In the genomic region with DNA sequence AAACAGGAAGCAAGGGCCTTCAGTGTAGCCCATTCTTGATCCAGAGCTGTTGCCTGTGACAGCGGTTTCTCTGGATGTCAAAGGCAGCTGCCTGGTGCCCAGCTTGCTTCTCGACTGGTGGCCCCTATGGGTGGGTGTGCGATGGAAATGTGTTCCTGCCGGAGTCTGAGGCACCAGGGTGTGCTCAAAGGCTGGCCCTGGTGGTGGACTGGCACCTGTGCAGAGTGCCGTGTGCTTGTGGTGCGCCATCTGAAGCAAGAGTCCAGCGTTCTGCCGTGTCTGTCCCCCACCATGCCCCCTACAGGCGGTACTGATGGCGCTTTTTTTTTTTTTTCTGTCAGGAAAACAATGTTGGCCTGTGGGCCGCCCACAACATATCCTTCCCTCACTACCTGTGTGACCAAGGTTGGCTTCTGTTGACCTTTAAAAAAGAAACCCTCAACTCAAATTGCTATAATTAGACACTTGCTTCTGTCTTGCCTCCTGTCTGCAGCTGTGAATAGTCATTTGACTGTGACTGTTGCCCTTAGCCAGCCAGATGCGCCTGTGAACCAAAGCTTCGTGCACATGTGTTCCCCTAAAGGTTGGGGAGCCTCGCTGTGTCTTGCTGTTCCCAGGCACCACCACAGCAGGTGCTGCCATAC, we compare ENCODE assay signal across 8 cellular contexts. TPM values are rescaled to one million over a fixed set of nuclear protein-coding genes. Genes with fewer than 3 reads are reported as not detected.
DNase-seq lines count a peak whose midpoint lies in the region; ATAC-seq, FAIRE-seq and TF ChIP-seq lines count a peak whose summit lies in the region.

No MANE protein-coding gene starts in this region.

- H3K9ac ChIP-seq in Karpas-422 (ENCODE audit: low read length) (no peak overlapping the region), kidney (ENCODE audit: low read length in 2 of 2) (no peak overlapping the region)

- H3K36me3 ChIP-seq in Karpas-422 (ENCODE audit: insufficient read depth, low read length) (peaks cover 6% of the 10 kb centered on the region), kidney (ENCODE audit: control insufficient read depth in 1 of 2, insufficient read depth in 2 of 2, low read length in 2 of 2) (peaks cover 28 to 47% of the 10 kb centered on the region in 2 donors)

- H3K27ac Mint-ChIP-seq in activated T-cell treated with anti-CD3 and anti-CD28 coated beads, Interleukin-2, amount 50 U/mL, for 72 hours = peak overlapping the region; percentile 69

- no peaks in the 10 kb centered on the region for H3K9me3 Mint-ChIP-seq in activated T-cell treated with anti-CD3 and anti-CD28 coated beads, Interleukin-2, amount 50 U/mL, for 72 hours

- no peaks in the 10 kb centered on the region for H3K27me3 ChIP-seq in Karpas-422 (ENCODE audit: low read length)

- H3K9me3 ChIP-seq in Karpas-422 (ENCODE audit: low read length) (no peaks in the 10 kb centered on the region), kidney (ENCODE audit: control insufficient read depth in 1 of 2, low read length in 2 of 2) (no peaks in the 10 kb centered on the region)

- H3K4me3 Mint-ChIP-seq in activated T-cell treated with anti-CD3 and anti-CD28 coated beads, Interleukin-2, amount 50 U/mL, for 72 hours = no peak overlapping the region

- peak; percentile 4 for TF ChIP-seq CTCF in kidney (IDR thresholded peaks at IDR 0.05; ENCODE audit: borderline replicate concordance, extremely low read depth, insufficient read depth)

- peaks cover 34% of the 10 kb centered on the region for H3K4me1 ChIP-seq in Karpas-422 (ENCODE audit: low read length)
- peaks cover 0 to 6% of the 10 kb centered on the region in 2 donors for H3K4me1 ChIP-seq in kidney (ENCODE audit: control insufficient read depth in 1 of 2, insufficient read depth in 1 of 2, low read depth in 1 of 2, low read length in 2 of 2)

- H3K27ac ChIP-seq in Karpas-422 (ENCODE audit: low read length) = peak overlapping the region; percentile 58
- H3K27ac ChIP-seq in kidney (ENCODE audit: low read depth in 2 of 2, low read length in 2 of 2) = no peak overlapping the region

- ATAC-seq in activated T-cell treated with anti-CD3 and anti-CD28 coated beads, Interleukin-2, amount 50 U/mL, for 72 hours (replicated peaks in 1 of 2) = peak; percentile 69 to 78
- ATAC-seq in GM18870 (IDR thresholded peaks at IDR 0.05; ENCODE audit: unreplicated experiment) (no peak), HG02678 (IDR thresholded peaks at IDR 0.05; ENCODE audit: unreplicated experiment) (no peak)

- H4K20me1 ChIP-seq in Karpas-422 (ENCODE audit: insufficient read depth, low read depth, low read length) = no peaks in the 10 kb centered on the region

- DNase-seq in SIG-M5 treated with dmso at 0.1 percent for 504 hours (lab: John Stamatoyannopoulos, UW; ENCODE audit: unreplicated experiment) (peak; percentile 54), SIG-M5 (lab: John Stamatoyannopoulos, UW) (no peak), Karpas-422 (peak; percentile 84), kidney (peak; percentile 42)
- DNase-seq in activated T-cell treated with anti-CD3 and anti-CD28 coated beads, Interleukin-2, amount 50 U/mL, for 72 hours = peak; percentile 56 to 64
- no peak for DNase-seq in NK-92 treated with Interleukin-12 subunit alpha and Interleukin-12 subunit beta, amount 100 ng/mL, for 24 hours (lab: John Stamatoyannopoulos, UW)

- H3K4me3 ChIP-seq in Karpas-422 (ENCODE audit: low read length) (no peak overlapping the region), kidney (ENCODE audit: low read length in 2 of 2) (no peak overlapping the region)

- H3K9me2 ChIP-seq in Karpas-422 (replicated peaks; ENCODE audit: insufficient read depth, low read length) = no peaks in the 10 kb centered on the region

- peaks cover 35% of the 10 kb centered on the region for H3K4me1 Mint-ChIP-seq in activated T-cell treated with anti-CD3 and anti-CD28 coated beads, Interleukin-2, amount 50 U/mL, for 72 hours (ENCODE audit: low read depth)

- FAIRE-seq in kidney (lab: Jason Lieb, UNC) = no peak

- intact Hi-C loops in kidney (cut with DNase I) = loop anchor here (10.0 kb wide), 1 partner anchor 86 kb away; a partner anchor contains a TSS

- H3K4me2 ChIP-seq in Karpas-422 (ENCODE audit: low read depth, low read length, poor library complexity, severe bottlenecking) = no peak overlapping the region

- peaks cover 0 to 6% of the 10 kb centered on the region in 2 donors for H3K36me3 Mint-ChIP-seq in activated T-cell treated with anti-CD3 and anti-CD28 coated beads, Interleukin-2, amount 50 U/mL, for 72 hours (ENCODE audit: insufficient read depth in 2 of 2)

- no peaks in the 10 kb centered on the region for H3K27me3 Mint-ChIP-seq in activated T-cell treated with anti-CD3 and anti-CD28 coated beads, Interleukin-2, amount 50 U/mL, for 72 hours (ENCODE audit: low read depth)

- peaks cover 23% of the 10 kb centered on the region for H3K79me2 ChIP-seq in Karpas-422 (ENCODE audit: low read length)

- no peak overlapping the region for H2AFZ ChIP-seq in Karpas-422 (ENCODE audit: low read length)

RNA-seq across cellular contexts. Expression of a gene that starts 4.7 kb away (rescaled TPM):
- total RNA-seq in Karpas-422 (2014; rRNA removed; shearing (Covaris generic); ENCODE audit: low replicate concordance) = 133 and 205 TPM in 2 replicates
- 100 to 1,000 TPM; 194 to 256 TPM for total RNA-seq in activated T-cell treated with anti-CD3 and anti-CD28 coated beads, Interleukin-2, amount 50 U/mL, for 72 hours
- 67.2 TPM for total RNA-seq in kidney
- 80.5 TPM for polyA plus RNA-seq in kidney (ENCODE audit: insufficient read depth, low read depth, low replicate concordance)

RNA-seq across cellular contexts. Expression of a gene that starts 5.9 kb away (rescaled TPM):
- total RNA-seq in Karpas-422 (2014; rRNA removed; shearing (Covaris generic); ENCODE audit: low replicate concordance) = 54.8 and 130 TPM in 2 replicates
- total RNA-seq in activated T-cell treated with anti-CD3 and anti-CD28 coated beads, Interleukin-2, amount 50 U/mL, for 72 hours = 10 to 100 TPM; 55.6 to 56.8 TPM
- total RNA-seq in kidney = 50.0 TPM
- 37.3 TPM for polyA plus RNA-seq in kidney (ENCODE audit: insufficient read depth, low read depth, low replicate concordance)

RNA-seq across cellular contexts. Expression of a gene that starts 20.4 kb away (rescaled TPM):
- 8.9 and 11.5 TPM in 2 replicates for total RNA-seq in Karpas-422 (2014; rRNA removed; shearing (Covaris generic); ENCODE audit: low replicate concordance)
- 10 to 100 TPM; 41.6 to 47.6 TPM for total RNA-seq in activated T-cell treated with anti-CD3 and anti-CD28 coated beads, Interleukin-2, amount 50 U/mL, for 72 hours
- total RNA-seq in kidney = 57.1 TPM
- 18.8 TPM for polyA plus RNA-seq in kidney (ENCODE audit: insufficient read depth, low read depth, low replicate concordance)

RNA-seq across cellular contexts. Expression of a gene that starts 31.1 kb away (rescaled TPM):
- total RNA-seq in Karpas-422 (2014; rRNA removed; shearing (Covaris generic); ENCODE audit: low replicate concordance) = 16.4 and 26.6 TPM in 2 replicates
- total RNA-seq in activated T-cell treated with anti-CD3 and anti-CD28 coated beads, Interleukin-2, amount 50 U/mL, for 72 hours = 10 to 100 TPM; 44.2 to 46.6 TPM
- total RNA-seq in kidney = 40.1 TPM
- 12.2 TPM for polyA plus RNA-seq in kidney (ENCODE audit: insufficient read depth, low read depth, low replicate concordance)

RNA-seq across cellular contexts. Expression of a gene that starts 39.7 kb away (rescaled TPM):
- not detected in 2 replicates for total RNA-seq in Karpas-422 (2014; rRNA removed; shearing (Covaris generic); ENCODE audit: low replicate concordance)
- not detected for total RNA-seq in activated T-cell treated with anti-CD3 and anti-CD28 coated beads, Interleukin-2, amount 50 U/mL, for 72 hours
- total RNA-seq in kidney = 2.8 TPM
- polyA plus RNA-seq in kidney (ENCODE audit: insufficient read depth, low read depth, low replicate concordance) = 0.54 TPM

Comparison
In these comparisons a context has a peak if more than half of its experiments do, and no peak if none do; other contexts are left out.
1. DNase-seq: peak in SIG-M5 treated with dmso at 0.1 percent for 504 hours (single experiment), Karpas-422 (single experiment), activated T-cell treated with anti-CD3 and anti-CD28 coated beads, Interleukin-2, amount 50 U/mL, for 72 hours (2 of 2) and kidney (single experiment); none in SIG-M5 (single experiment) and NK-92 treated with Interleukin-12 subunit alpha and Interleukin-12 subunit beta, amount 100 ng/mL, for 24 hours (single experiment).
2. ATAC-seq: peak in activated T-cell treated with anti-CD3 and anti-CD28 coated beads, Interleukin-2, amount 50 U/mL, for 72 hours (2 of 2); none in GM18870 (single experiment) and HG02678 (single experiment).